ENCODE assay signal across 15 cellular contexts in the genomic region with DNA sequence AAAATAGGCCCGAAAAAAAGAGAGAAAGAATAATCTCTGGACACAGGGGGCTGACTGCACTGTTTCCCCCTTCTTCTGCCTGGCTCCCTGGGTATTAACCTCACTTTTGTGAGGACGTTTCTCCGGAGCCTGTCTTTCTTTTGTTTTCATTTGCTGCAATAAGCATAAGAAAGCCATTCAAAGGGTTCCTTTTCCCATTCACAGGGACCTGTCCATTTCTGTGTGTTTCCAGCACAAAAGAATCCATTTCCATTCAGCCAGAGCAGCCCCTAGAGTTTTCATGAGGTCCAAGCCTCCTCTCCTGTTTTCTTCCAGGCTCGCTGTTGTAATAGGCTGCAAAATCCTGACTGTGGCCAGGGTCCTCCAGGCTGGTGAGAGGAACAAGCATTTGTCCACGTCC.
"Had no signal": no experiment of that assay in that cellular context is flagged by ENCODE, and none has a peak within 500 bp of the region (broad histone marks: within the 10 kb centered on the region; RNA-seq: fewer than 3 reads in every experiment).

No MANE protein-coding gene starts in this region.

- H3K4me3 ChIP-seq: mucosa of descending colon, tibial artery, uterus had no signal

- H3K36me3 ChIP-seq: tibial artery, uterus had no signal

- H3K9me3 ChIP-seq: mucosa of descending colon, tibial artery, uterus had no signal

- H3K27me3 Mint-ChIP-seq: activated CD4-positive, alpha-beta T cell treated with anti-CD3 and anti-CD28 coated beads for 36 hours; activated CD8-positive, alpha-beta T cell treated with anti-CD3 and anti-CD28 coated beads for 36 hours; activated T-helper 17 cell treated with anti-CD3 and anti-CD28 coated beads, Interleukin-2, amount 50 U/mL, for 72 hours had no signal

- H3K27me3 ChIP-seq: tibial artery, uterus had no signal

- H3K27ac ChIP-seq: tibial artery, uterus, VCaP had no signal

- H3K4me1 ChIP-seq: tibial artery, uterus had no signal

- FAIRE-seq: small intestine had no signal

- H3K9me3 Mint-ChIP-seq: activated naive CD4-positive, alpha-beta T cell treated with anti-CD3 and anti-CD28 coated beads for 36 hours; activated T-helper 17 cell treated with anti-CD3 and anti-CD28 coated beads, Interleukin-2, amount 50 U/mL, for 72 hours; nephron had no signal

- H3K27ac Mint-ChIP-seq: activated CD4-positive, alpha-beta T cell treated with anti-CD3 and anti-CD28 coated beads for 36 hours; activated CD8-positive, alpha-beta T cell treated with anti-CD3 and anti-CD28 coated beads for 36 hours; activated naive CD4-positive, alpha-beta T cell treated with anti-CD3 and anti-CD28 coated beads for 36 hours; activated T-helper 17 cell treated with anti-CD3 and anti-CD28 coated beads, Interleukin-2, amount 50 U/mL, for 72 hours had no signal

- DNase-seq: activated CD8-positive, alpha-beta T cell treated with anti-CD3 and anti-CD28 coated beads for 36 hours; central memory CD4-positive, alpha-beta T cell; cortex of kidney; hippocampal formation; mammary epithelial cell; mucosa of descending colon; small intestine; T-helper 1 cell; tibial artery; uterus had no signal

- H3K4me3 Mint-ChIP-seq: activated CD4-positive, alpha-beta T cell treated with anti-CD3 and anti-CD28 coated beads for 36 hours; activated CD8-positive, alpha-beta T cell treated with anti-CD3 and anti-CD28 coated beads for 36 hours; activated naive CD4-positive, alpha-beta T cell treated with anti-CD3 and anti-CD28 coated beads for 36 hours; activated T-helper 17 cell treated with anti-CD3 and anti-CD28 coated beads, Interleukin-2, amount 50 U/mL, for 72 hours had no signal
